ENCODE assay signal across 10 cellular contexts in the genomic region with DNA sequence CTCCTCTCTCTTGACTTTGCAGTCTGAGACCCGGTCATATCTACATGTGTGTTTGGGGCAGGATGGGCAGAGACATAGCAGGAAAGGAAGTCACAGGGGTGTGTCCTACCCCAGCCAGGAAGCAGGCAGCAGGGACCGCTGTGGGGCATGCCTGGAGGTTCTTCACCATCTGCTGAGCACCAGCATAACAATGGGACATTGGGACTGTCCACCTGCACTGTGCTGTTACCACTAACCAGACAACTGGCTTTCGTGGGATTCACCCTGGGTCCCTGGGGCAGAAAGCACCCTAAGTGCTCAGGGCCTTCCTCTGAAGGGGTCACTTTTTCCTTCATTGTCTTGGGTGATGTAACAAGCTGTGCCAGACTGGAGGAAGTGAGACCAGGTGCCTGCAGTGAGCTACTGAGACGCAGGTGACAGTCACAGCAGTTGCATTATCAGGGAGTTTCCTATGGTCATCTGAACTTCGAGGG. TPM values are rescaled to one million over a fixed set of nuclear protein-coding genes. Genes with fewer than 3 reads are reported as not detected.
DNase-seq lines count a peak whose midpoint lies in the region; FAIRE-seq and TF ChIP-seq lines count a peak whose summit lies in the region.
"Had no signal": no experiment of that assay in that cellular context is flagged by ENCODE, and none has a peak within 500 bp of the region (broad histone marks: within the 10 kb centered on the region; RNA-seq: fewer than 3 reads in every experiment).

No MANE protein-coding gene starts in this region.

- H3K27ac Mint-ChIP-seq in dendritic cell treated with granulocyte-macrophage colony-stimulating factor and Interleukin-4, amounts not matched to agents 40 ng/mL and 50 ng/mL, for 4 days = peak overlapping the region; percentile 87
- H3K27ac Mint-ChIP-seq in Caco-2 (ENCODE audit: unreplicated experiment) = no peak overlapping the region

- peaks cover 12% of the 10 kb centered on the region for H3K9me3 Mint-ChIP-seq in dendritic cell treated with granulocyte-macrophage colony-stimulating factor and Interleukin-4, amounts not matched to agents 40 ng/mL and 50 ng/mL, for 4 days
- H3K9me3 Mint-ChIP-seq in Caco-2 (ENCODE audit: unreplicated experiment) = peaks cover 15% of the 10 kb centered on the region

- CTCF ChIA-PET in GM10248 (lab: Yijun Ruan, JAX) (interaction anchor here (1.0 to 4.1 kb wide), 6 partner anchors 13 to 61 kb away, joined by 3 to 23 read pairs (median 5); no protein-coding TSS in a partner anchor), Caco-2 (lab: Charles Lee) (no interaction called here)

- H3K27me3 Mint-ChIP-seq in dendritic cell treated with granulocyte-macrophage colony-stimulating factor and Interleukin-4, amounts not matched to agents 40 ng/mL and 50 ng/mL, for 4 days = peaks cover 4% of the 10 kb centered on the region
- H3K27me3 Mint-ChIP-seq in Caco-2 (ENCODE audit: insufficient read depth, unreplicated experiment) = no peaks in the 10 kb centered on the region

- H3K4me3 Mint-ChIP-seq in dendritic cell treated with granulocyte-macrophage colony-stimulating factor and Interleukin-4, amounts not matched to agents 40 ng/mL and 50 ng/mL, for 4 days = no peak overlapping the region
- no peak overlapping the region for H3K4me3 Mint-ChIP-seq in Caco-2 (ENCODE audit: unreplicated experiment)

- H3K27me3 ChIP-seq in Caco-2 (replicated peaks; ENCODE audit: control insufficient read depth, insufficient read depth, low read length) (no peaks in the 10 kb centered on the region), HAP-1 (ENCODE audit: low read depth) (no peaks in the 10 kb centered on the region)
- H3K27me3 ChIP-seq: body of pancreas had no signal

- H3K4me3 ChIP-seq in Caco-2 (ENCODE audit: low read depth, low read length) (no peak overlapping the region), HAP-1 (no peak overlapping the region)
- H3K4me3 ChIP-seq: body of pancreas, prostate gland had no signal

- POLR2A ChIA-PET in GM10248 (lab: Yijun Ruan, JAX) (no interaction called here), Caco-2 (lab: Charles Lee) (no interaction called here)

- H3K36me3 ChIP-seq in Caco-2 (ENCODE audit: control insufficient read depth, insufficient read depth, low read length) (no peaks in the 10 kb centered on the region), HAP-1 (replicated peaks) (no peaks in the 10 kb centered on the region)
- H3K36me3 ChIP-seq: prostate gland had no signal

- TF ChIP-seq CTCF in GM10248 (IDR thresholded peaks at IDR 0.05; ENCODE audit: control extremely low read depth, extremely low read depth, low read depth, missing control alignments) (no peak), Caco-2 (IDR thresholded peaks at IDR 0.05; ENCODE audit: insufficient read depth in 1 of 2, low read depth in 1 of 2, low read length in 1 of 2, severe bottlenecking in 1 of 2, unreplicated experiment in 1 of 2) (no peak)

- DNase-seq in GM10248 (ENCODE audit: extremely low spot score) = peak; percentile 65
- peak; percentile 27 for DNase-seq in GM19239 (ENCODE audit: insufficient read length, low spot score)
- DNase-seq in SW480 (ENCODE audit: low spot score) = peak; percentile 33
- no peak for DNase-seq in foreskin melanocyte
- DNase-seq in Caco-2 = no peak
- no peak for DNase-seq in HAP-1 (ENCODE audit: low spot score in 2 of 2)
- DNase-seq: body of pancreas had no signal

- H3K4me1 ChIP-seq in Caco-2 (0 out of 2 replicates have a peak, but pooled peaks cover 4% of the 10 kb centered on the region), HAP-1 (peaks cover 5% of the 10 kb centered on the region)
- H3K4me1 ChIP-seq: prostate gland had no signal

- no TSS peak for BruUV-seq in Caco-2 (replicated peaks; lab: Mats Ljungman, UMichigan)

- H3K9me3 ChIP-seq in Caco-2 = peaks cover 21% of the 10 kb centered on the region
- peaks cover 9% of the 10 kb centered on the region for H3K9me3 ChIP-seq in HAP-1
- H3K9me3 ChIP-seq: body of pancreas, prostate gland had no signal

- intact Hi-C loops in dendritic cell treated with granulocyte-macrophage colony-stimulating factor and Interleukin-4, amounts not matched to agents 40 ng/mL and 50 ng/mL, for 4 days (cut with micrococcal nuclease) = no loop called here
- intact Hi-C loops in Caco-2 (cut with micrococcal nuclease; ENCODE audit: unreplicated experiment) = no loop called here

- peaks cover 10% of the 10 kb centered on the region for H3K36me3 Mint-ChIP-seq in dendritic cell treated with granulocyte-macrophage colony-stimulating factor and Interleukin-4, amounts not matched to agents 40 ng/mL and 50 ng/mL, for 4 days (ENCODE audit: low read depth)
- peaks cover 15% of the 10 kb centered on the region for H3K36me3 Mint-ChIP-seq in Caco-2 (ENCODE audit: insufficient read depth, unreplicated experiment)

- FAIRE-seq in GM19239 (lab: Jason Lieb, UNC) = peak; percentile 72

- H3K4me1 Mint-ChIP-seq in dendritic cell treated with granulocyte-macrophage colony-stimulating factor and Interleukin-4, amounts not matched to agents 40 ng/mL and 50 ng/mL, for 4 days (ENCODE audit: low read depth) = peaks cover 35% of the 10 kb centered on the region
- peaks cover 10% of the 10 kb centered on the region for H3K4me1 Mint-ChIP-seq in Caco-2 (ENCODE audit: low read depth, unreplicated experiment)

- in situ Hi-C loops in HAP-1 (cut with MboI; ENCODE audit: low sequenced_read_pairs) = no loop called here

RNA-seq across cellular contexts. Expression of gene HAUS5, which starts 2.6 kb away (rescaled TPM):
- total RNA-seq in Caco-2 (2022) = 26.4 and 27.9 TPM in 2 replicates

RNA-seq across cellular contexts. Expression of gene RBM42, which starts 18.9 kb away (rescaled TPM):
- 140 and 165 TPM in 2 replicates for total RNA-seq in Caco-2 (2022)

RNA-seq across cellular contexts. Expression of gene PMIS2, which starts 23.9 kb away (rescaled TPM):
- total RNA-seq in Caco-2 (2022) = not detected in 2 replicates
- total RNA-seq: body of pancreas, Daoy, prostate gland had no signal

RNA-seq across cellular contexts. Expression of gene ETV2, which starts 31.6 kb away (rescaled TPM):
- 0.77 and 1.3 TPM in 2 replicates for total RNA-seq in Caco-2 (2022)
- total RNA-seq: body of pancreas, Daoy had no signal

RNA-seq across cellular contexts. Expression of gene COX6B1, which starts 38.2 kb away (rescaled TPM):
- 551 and 639 TPM in 2 replicates for total RNA-seq in Caco-2 (2022)

Comparison
In these comparisons a context has a peak if more than half of its experiments do, and no peak if none do; other contexts are left out.
1. DNase-seq: peak in GM10248 (single experiment), GM19239 (single experiment) and SW480 (single experiment); none in foreskin melanocyte (single experiment), Caco-2 (0 of 2) and HAP-1 (0 of 2).